ENCODE assay signal across 8 cellular contexts in the genomic region with DNA sequence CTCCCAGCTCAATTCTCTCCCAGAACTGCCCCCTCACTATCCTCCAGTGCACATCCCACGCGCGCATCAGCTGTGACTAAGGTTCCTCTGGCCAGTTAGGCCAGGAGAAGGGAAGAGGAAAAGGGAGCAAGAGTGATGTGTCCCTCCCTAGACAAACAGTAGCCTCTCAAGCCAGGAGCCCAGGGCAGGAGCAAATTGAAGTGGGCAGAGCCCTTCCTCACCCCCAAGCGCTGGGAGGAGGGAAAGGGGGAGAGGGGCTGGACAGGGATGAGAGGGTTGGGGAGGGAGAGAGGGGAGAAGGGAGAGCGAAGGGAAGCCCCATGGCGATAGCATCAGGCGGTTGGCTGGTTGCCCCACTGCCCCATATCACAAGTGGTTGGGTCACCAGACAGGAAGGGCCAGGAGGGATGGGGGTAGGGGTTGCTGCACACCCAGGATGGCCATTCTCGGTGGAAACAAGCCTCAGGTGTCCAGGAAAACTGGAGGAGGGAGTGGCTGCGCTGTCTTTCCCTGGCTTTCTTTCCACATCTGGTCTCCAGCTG. TPM values are rescaled to one million over a fixed set of nuclear protein-coding genes. Genes with fewer than 3 reads are reported as not detected.
A peak's percentile ranks its signal among the peaks of the same experiment; 100 is the strongest.
DNase-seq lines count a peak whose midpoint lies in the region; ATAC-seq and TF ChIP-seq lines count a peak whose summit lies in the region.

No MANE protein-coding gene starts in this region.

- peaks cover 43% of the 10 kb centered on the region for H3K36me3 Mint-ChIP-seq in HFFc6 (ENCODE audit: low read depth)
- no peaks in the 10 kb centered on the region for H3K36me3 Mint-ChIP-seq in activated naive CD8-positive, alpha-beta T cell

- no peak for TF ChIP-seq CTCF in HFFc6 (IDR thresholded peaks at IDR 0.05)
- no peak for TF ChIP-seq CTCF in retinal pigment epithelial cell (conservative IDR thresholded peaks at IDR 0.05; ENCODE audit: low read depth, low read length)

- in situ Hi-C loops in ACHN (cut with HindIII; ENCODE audit: low pct_ligation_motif_present, low pct_unique_long_range_greater_than_20kb, low sequenced_read_pairs): no loop called here

- H3K4me3 Mint-ChIP-seq in HFFc6: peak overlapping the region; percentile 93
- peak overlapping the region; percentile 81 for H3K4me3 Mint-ChIP-seq in activated naive CD8-positive, alpha-beta T cell

- intact Hi-C loops in left ventricle myocardium superior (cut with micrococcal nuclease): no loop called here

- H3K4me3 ChIP-seq in retinal pigment epithelial cell (ENCODE audit: low read length): peak overlapping the region; percentile 92

- H3K27me3 Mint-ChIP-seq in HFFc6 (ENCODE audit: insufficient read depth): peaks cover 11% of the 10 kb centered on the region
- H3K27me3 Mint-ChIP-seq in activated naive CD8-positive, alpha-beta T cell: no peaks in the 10 kb centered on the region

- peaks cover 62% of the 10 kb centered on the region for H3K4me1 Mint-ChIP-seq in HFFc6 (ENCODE audit: low read depth)
- peaks cover 40% of the 10 kb centered on the region for H3K4me1 Mint-ChIP-seq in activated naive CD8-positive, alpha-beta T cell (ENCODE audit: low read depth)

- ATAC-seq in left ventricle myocardium superior (peak; percentile 0), GM19324 (IDR thresholded peaks at IDR 0.05; ENCODE audit: low FRiP score, unreplicated experiment) (no peak)

- H3K9me3 Mint-ChIP-seq in HFFc6: no peaks in the 10 kb centered on the region
- no peaks in the 10 kb centered on the region for H3K9me3 Mint-ChIP-seq in activated naive CD8-positive, alpha-beta T cell (ENCODE audit: low read depth)

- DNase-seq in ACHN (peak; percentile 60), HFFc6 (peak; percentile 66), left ventricle myocardium superior (peak; percentile 77), retinal pigment epithelial cell (ENCODE audit: low read depth) (no peak), DMS79 (lab: John Stamatoyannopoulos, UW) (no peak), SIG-M5 treated with dmso at 0.1 percent for 504 hours (lab: John Stamatoyannopoulos, UW; ENCODE audit: unreplicated experiment) (no peak)

- peak overlapping the region; percentile 90 for H3K27ac Mint-ChIP-seq in HFFc6
- peak overlapping the region; percentile 87 for H3K27ac Mint-ChIP-seq in activated naive CD8-positive, alpha-beta T cell

RNA-seq across cellular contexts. Expression of gene CD63, which starts 1.1 kb away (rescaled TPM):
- total RNA-seq in HFFc6 (2021; fragmentation: NEBNext Ultra II Directional; extraction: Animal tissue kit (Norgen Biotek cat#: 25700)): 1,000 to 10,000 TPM; 1,860 to 2,483 (median 2,072) TPM
- total RNA-seq in left ventricle myocardium superior: 733 TPM

RNA-seq across cellular contexts. Expression of gene RDH5, which starts 7.5 kb away (rescaled TPM):
- total RNA-seq in HFFc6 (2021; fragmentation: NEBNext Ultra II Directional; extraction: Animal tissue kit (Norgen Biotek cat#: 25700)): 10 to 100 TPM in 2 of 6 experiments, 1 to 10 TPM in 4; 6.6 to 13.2 (median 7.8) TPM
- total RNA-seq in left ventricle myocardium superior: 13.5 TPM

RNA-seq across cellular contexts. Expression of gene BLOC1S1, which starts 11.9 kb away (rescaled TPM):
- total RNA-seq in HFFc6 (2021; fragmentation: NEBNext Ultra II Directional; extraction: Animal tissue kit (Norgen Biotek cat#: 25700)): 100 to 1,000 TPM in 4 of 6 experiments, 10 to 100 TPM in 2; 87.4 to 113 (median 104) TPM
- 124 TPM for total RNA-seq in left ventricle myocardium superior

RNA-seq across cellular contexts. Expression of gene GDF11, which starts 15.2 kb away (rescaled TPM):
- total RNA-seq in HFFc6 (2021; fragmentation: NEBNext Ultra II Directional; extraction: Animal tissue kit (Norgen Biotek cat#: 25700)): 10 to 100 TPM; 15.8 to 25.9 (median 16.9) TPM
- total RNA-seq in left ventricle myocardium superior: 8.9 TPM

RNA-seq across cellular contexts. Expression of gene ITGA7, which starts 20.0 kb away (rescaled TPM):
- total RNA-seq in HFFc6 (2021; fragmentation: NEBNext Ultra II Directional; extraction: Animal tissue kit (Norgen Biotek cat#: 25700)): 1 to 10 TPM in 4 of 6 experiments, under 1 TPM in 2; 0.95 to 2.3 (median 1.2) TPM
- total RNA-seq in left ventricle myocardium superior: 488 TPM

Comparison
In these comparisons a context has a peak if more than half of its experiments do, and no peak if none do; other contexts are left out.
1. DNase-seq: peak in ACHN (single experiment), HFFc6 (single experiment) and left ventricle myocardium superior (single experiment); none in retinal pigment epithelial cell (single experiment), DMS79 (single experiment) and SIG-M5 treated with dmso at 0.1 percent for 504 hours (single experiment).